9 cellular contexts compared by ENCODE assay signal in genomic region chr22:30044369-30044768, GRCh38. TPM values are rescaled to one million over a fixed set of nuclear protein-coding genes. Genes with fewer than 3 reads are reported as not detected.
DNase-seq lines count a peak whose midpoint lies in the region; FAIRE-seq and TF ChIP-seq lines count a peak whose summit lies in the region.
"Had no signal": no experiment of that assay in that cellular context is flagged by ENCODE, and none has a peak within 500 bp of the region (broad histone marks: within the 10 kb centered on the region; RNA-seq: fewer than 3 reads in every experiment).

No MANE protein-coding gene starts in this region.

- no peaks in the 10 kb centered on the region for H3K36me3 Mint-ChIP-seq in activated CD4-positive, alpha-beta memory T cell treated with anti-CD3 and anti-CD28 coated beads for 36 hours

- no peak overlapping the region for H3K27ac Mint-ChIP-seq in activated CD4-positive, alpha-beta memory T cell treated with anti-CD3 and anti-CD28 coated beads for 36 hours
- H3K27ac Mint-ChIP-seq: activated T-helper 2 cell treated with anti-CD3 and anti-CD28 coated beads, Interferon-gamma antibody, Interleukin-2, Interleukin-4, amounts not matched to agents 10 μg/mL and 5 μg/mL and 100 μg/mL, durations not matched to agents 14 hours and 24 hours and 36 hours had no signal

- no peak overlapping the region for H3K4me3 ChIP-seq in choroid plexus epithelial cell (ENCODE audit: low read depth, low read length)
- H3K4me3 ChIP-seq in mucosa of stomach (ENCODE audit: low read length): no peak overlapping the region

- no peaks in the 10 kb centered on the region for H3K9me3 ChIP-seq in mucosa of stomach (ENCODE audit: control insufficient read depth, low read length)

- FAIRE-seq in GM12891 (lab: Jason Lieb, UNC): no peak

- peak overlapping the region; percentile 14 for H3K9ac ChIP-seq in mucosa of stomach (ENCODE audit: low read length)

- H3K36me3 ChIP-seq in mucosa of stomach (ENCODE audit: control insufficient read depth, insufficient read depth, low read length): no peaks in the 10 kb centered on the region

- POLR2A ChIA-PET in activated CD4-positive, alpha-beta memory T cell treated with anti-CD3 and anti-CD28 coated beads for 36 hours (lab: Charles Lee): no interaction called here

- no peaks in the 10 kb centered on the region for H3K27me3 ChIP-seq in mucosa of stomach (ENCODE audit: control insufficient read depth, insufficient read depth, low read length)

- DNase-seq in COLO829 (ENCODE audit: low spot score) (peak; percentile 85), LoVo (ENCODE audit: low spot score) (peak; percentile 69), choroid plexus epithelial cell (ENCODE audit: low read depth) (peak; percentile 96), inferior parietal cortex (ENCODE audit: extremely low spot score) (no peak), GM12891 (ENCODE audit: insufficient read length, low spot score) (no peak), NCI-H146 treated with DMSO at 0.1 percent for 48 hours (lab: John Stamatoyannopoulos, UW; ENCODE audit: unreplicated experiment) (no peak)
- DNase-seq in activated CD4-positive, alpha-beta memory T cell treated with anti-CD3 and anti-CD28 coated beads for 36 hours: no peak

- no peak for TF ChIP-seq POLR2A in GM12891 (IDR thresholded peaks at IDR 0.05; ENCODE audit: low read depth, low read length)

- no peak overlapping the region for H3K4me3 Mint-ChIP-seq in activated CD4-positive, alpha-beta memory T cell treated with anti-CD3 and anti-CD28 coated beads for 36 hours

- CTCF ChIA-PET in activated CD4-positive, alpha-beta memory T cell treated with anti-CD3 and anti-CD28 coated beads for 36 hours (lab: Charles Lee): no interaction called here

- H3K4me1 ChIP-seq in mucosa of stomach (ENCODE audit: control insufficient read depth, insufficient read depth, low read length): peaks cover 20% of the 10 kb centered on the region

- H3K9me3 Mint-ChIP-seq in activated CD4-positive, alpha-beta memory T cell treated with anti-CD3 and anti-CD28 coated beads for 36 hours: no peaks in the 10 kb centered on the region
- H3K9me3 Mint-ChIP-seq: activated T-helper 2 cell treated with anti-CD3 and anti-CD28 coated beads, Interferon-gamma antibody, Interleukin-2, Interleukin-4, amounts not matched to agents 10 μg/mL and 5 μg/mL and 100 μg/mL, durations not matched to agents 14 hours and 24 hours and 36 hours had no signal

- no peak for TF ChIP-seq CTCF in choroid plexus epithelial cell (conservative IDR thresholded peaks at IDR 0.05; ENCODE audit: low read depth, low read length)

- H3K27me3 Mint-ChIP-seq in activated CD4-positive, alpha-beta memory T cell treated with anti-CD3 and anti-CD28 coated beads for 36 hours: no peaks in the 10 kb centered on the region

- peaks cover 12% of the 10 kb centered on the region for H3K4me1 Mint-ChIP-seq in activated CD4-positive, alpha-beta memory T cell treated with anti-CD3 and anti-CD28 coated beads for 36 hours (ENCODE audit: low read depth)

- intact Hi-C loops in activated CD4-positive, alpha-beta memory T cell treated with anti-CD3 and anti-CD28 coated beads for 36 hours (cut with micrococcal nuclease): no loop called here

TF ChIP-seq in GM12891, 5 proteins besides CTCF, POLR2A, EP300 and RAD21:
- TF ChIP-seq SPI1 (IDR thresholded peaks at IDR 0.05; ENCODE audit: low read depth, low read length) (no peak), POU2F2 (IDR thresholded peaks at IDR 0.05; ENCODE audit: low read depth, low read length) (no peak)

RNA-seq across cellular contexts. Expression of gene HORMAD2, which starts 35.9 kb away (rescaled TPM):
- polyA plus RNA-seq in GM12891 (2012; ENCODE audit: low read depth, missing spikeins): not detected
- total RNA-seq in activated CD4-positive, alpha-beta memory T cell treated with anti-CD3 and anti-CD28 coated beads for 36 hours: not detected

Comparison
In these comparisons a context has a peak if more than half of its experiments do, and no peak if none do; other contexts are left out.
1. DNase-seq: peak in COLO829 (single experiment), LoVo (single experiment) and choroid plexus epithelial cell (single experiment); none in inferior parietal cortex (single experiment), GM12891 (single experiment), activated CD4-positive, alpha-beta memory T cell treated with anti-CD3 and anti-CD28 coated beads for 36 hours (single experiment) and NCI-H146 treated with DMSO at 0.1 percent for 48 hours (single experiment).